Comparison of ENCODE assay signal across 8 cellular contexts in the genomic region with DNA sequence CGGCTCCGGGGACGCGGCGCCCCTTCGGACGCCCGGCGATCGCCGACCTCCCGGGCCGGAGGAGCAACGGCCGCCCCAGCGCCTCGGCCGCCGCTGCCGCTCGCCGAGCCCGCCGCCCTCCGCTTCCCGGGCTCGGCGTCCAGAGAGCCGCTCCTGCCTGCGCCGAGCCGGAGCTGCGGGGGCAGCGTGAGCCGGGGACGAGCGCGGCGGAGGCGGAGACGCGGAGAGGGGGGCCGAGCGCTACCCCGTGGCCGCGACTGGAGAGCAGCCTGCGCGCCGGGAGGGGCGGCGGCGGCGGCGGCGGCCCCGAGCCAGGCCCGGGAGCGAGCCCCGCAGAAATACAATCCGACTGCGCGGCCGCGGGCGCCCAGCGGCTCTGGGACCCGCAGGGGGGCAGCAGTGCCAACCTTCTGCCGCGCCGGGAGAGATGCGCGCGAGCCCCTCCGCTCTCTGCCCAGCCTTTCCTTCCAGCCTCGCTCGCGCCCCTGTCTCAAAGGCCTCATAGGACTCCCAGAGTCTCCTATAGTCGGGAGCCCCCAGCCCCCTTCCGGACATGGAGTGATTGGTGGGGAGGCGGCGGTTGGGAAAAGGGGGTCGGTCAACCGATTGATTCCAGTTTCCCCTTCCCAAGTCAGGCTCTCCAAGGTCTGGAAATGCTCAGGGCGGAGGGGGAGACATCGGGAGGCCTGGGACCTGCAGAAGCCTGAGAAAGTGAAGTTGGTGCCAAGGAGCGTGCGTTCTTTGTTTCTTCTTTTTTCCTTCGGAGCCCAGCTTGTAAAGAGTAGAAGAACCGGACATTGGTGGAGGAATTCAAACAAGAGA. TPM values are rescaled to one million over a fixed set of nuclear protein-coding genes. Genes with fewer than 3 reads are reported as not detected.
A peak's percentile ranks its signal among the peaks of the same experiment; 100 is the strongest.
DNase-seq lines count a peak whose midpoint lies in the region; ATAC-seq, FAIRE-seq and TF ChIP-seq lines count a peak whose summit lies in the region.

No MANE protein-coding gene starts in this region.

- H3K4me1 Mint-ChIP-seq in activated naive CD4-positive, alpha-beta T cell treated with anti-CD3 and anti-CD28 coated beads, Interleukin-2, amount 50 U/mL, for 24 hours, result peaks cover 18% of the 10 kb centered on the region

- peak overlapping the region; percentile 64 for H3K4me3 ChIP-seq in psoas muscle

- H3K27me3 ChIP-seq in psoas muscle (ENCODE audit: insufficient read depth in 3 of 3, low read length in 2 of 3), result peaks cover 0 to 45% (median 4%) of the 10 kb centered on the region in 3 donors

- no peak overlapping the region for H3K27ac Mint-ChIP-seq in activated naive CD4-positive, alpha-beta T cell treated with anti-CD3 and anti-CD28 coated beads, Interleukin-2, amount 50 U/mL, for 24 hours

- 5 to 8% (median 7%) methylated on average over 47 to 90 of the region's 90 CpGs for WGBS in psoas muscle, 3 donors

- no peaks in the 10 kb centered on the region for H3K9me3 Mint-ChIP-seq in activated naive CD4-positive, alpha-beta T cell treated with anti-CD3 and anti-CD28 coated beads, Interleukin-2, amount 50 U/mL, for 24 hours

- no peaks in the 10 kb centered on the region for H3K27me3 Mint-ChIP-seq in activated naive CD4-positive, alpha-beta T cell treated with anti-CD3 and anti-CD28 coated beads, Interleukin-2, amount 50 U/mL, for 24 hours

- H3K36me3 ChIP-seq in psoas muscle (ENCODE audit: insufficient read depth in 1 of 2, low read depth in 1 of 2), result no peaks in the 10 kb centered on the region

- H3K4me1 ChIP-seq in psoas muscle, result no peaks in the 10 kb centered on the region

- intact Hi-C loops in psoas muscle (cut with DNase I), result no loop called here

- no peak for TF ChIP-seq CTCF in psoas muscle (IDR thresholded peaks at IDR 0.05)

- H3K4me3 Mint-ChIP-seq in activated naive CD4-positive, alpha-beta T cell treated with anti-CD3 and anti-CD28 coated beads, Interleukin-2, amount 50 U/mL, for 24 hours, result peak overlapping the region; percentile 73

- no peaks in the 10 kb centered on the region for H3K36me3 Mint-ChIP-seq in activated naive CD4-positive, alpha-beta T cell treated with anti-CD3 and anti-CD28 coated beads, Interleukin-2, amount 50 U/mL, for 24 hours

- peak; percentile 75 for DNase-seq in ELF-1 (ENCODE audit: low read depth, low spot score)
- DNase-seq in NCI-H526 treated with DMSO at 0.1 percent for 48 hours (lab: John Stamatoyannopoulos, UW), result peak; percentile 49
- DNase-seq in hippocampal formation (lab: John Stamatoyannopoulos, UW), result peak; percentile 67 to 71
- DNase-seq in psoas muscle, result peak; percentile 38 to 67
- no peak for DNase-seq in effector CD8-positive, alpha-beta T cell (lab: John Stamatoyannopoulos, UW)
- DNase-seq in RCC 7860 (ENCODE audit: low spot score), result no peak
- no peak for DNase-seq in HuH-7 (ENCODE audit: low spot score)

- ATAC-seq in psoas muscle, result peak; percentile 68 to 87 (median 84)

- FAIRE-seq in RCC 7860 (lab: Jason Lieb, UNC), result no peak

- H3K9me3 ChIP-seq in psoas muscle, result no peaks in the 10 kb centered on the region

- no peak overlapping the region for H3K27ac ChIP-seq in psoas muscle

RNA-seq across cellular contexts. Expression of a gene that starts 1.0 kb away (rescaled TPM):
- total RNA-seq in psoas muscle, result 1 to 10 TPM in 1 of 4 donors, under 1 TPM in 3; 0.23 to 2.8 (median 0.35) TPM
- under 1 TPM; 0.04 to 0.24 (median 0.21) TPM for polyA plus RNA-seq in psoas muscle

Comparison
In these comparisons a context has a peak if more than half of its experiments do, and no peak if none do; other contexts are left out.
1. DNase-seq: peak in ELF-1 (single experiment), NCI-H526 treated with DMSO at 0.1 percent for 48 hours (single experiment), hippocampal formation (2 of 2) and psoas muscle (2 of 2); none in effector CD8-positive, alpha-beta T cell (single experiment), RCC 7860 (single experiment) and HuH-7 (single experiment).